21 cellular contexts compared by ENCODE assay signal in genomic region chr4:149701733-149702132, GRCh38.
DNase-seq lines count a peak whose midpoint lies in the region; ATAC-seq and FAIRE-seq lines count a peak whose summit lies in the region.
"Had no signal": no experiment of that assay in that cellular context is flagged by ENCODE, and none has a peak within 500 bp of the region (broad histone marks: within the 10 kb centered on the region; RNA-seq: fewer than 3 reads in every experiment).

No MANE protein-coding gene starts in this region.

- no peak overlapping the region for H3K27ac ChIP-seq in small intestine (ENCODE audit: low read depth in 1 of 2, low read length in 1 of 2)
- H3K27ac ChIP-seq: 22Rv1; A549; BLaER1 treated with 17β-estradiol and CSF1 and Interleukin-3, amounts not matched to agents 10 nM and 100 nM; C4-2B had no signal

- ATAC-seq in left colon (peak; percentile 81), GM21737 (IDR thresholded peaks at IDR 0.05; ENCODE audit: unreplicated experiment) (no peak), HG03095 (IDR thresholded peaks at IDR 0.05; ENCODE audit: unreplicated experiment) (no peak)
- ATAC-seq: A549; CD8-positive, alpha-beta T cell had no signal

- H3K27me3 ChIP-seq in small intestine (ENCODE audit: control insufficient read depth in 2 of 2, insufficient read depth in 2 of 2, low read length in 2 of 2), result no peaks in the 10 kb centered on the region
- H3K27me3 ChIP-seq: BLaER1 treated with 17β-estradiol and CSF1 and Interleukin-3, amounts not matched to agents 10 nM and 100 nM had no signal

- no peaks in the 10 kb centered on the region for H3K4me1 ChIP-seq in small intestine (ENCODE audit: control insufficient read depth in 2 of 2, insufficient read depth in 1 of 2, low read depth in 1 of 2, low read length in 1 of 2)
- H3K4me1 ChIP-seq: A549; BLaER1 treated with 17β-estradiol and CSF1 and Interleukin-3, amounts not matched to agents 10 nM and 100 nM; Caco-2 had no signal

- FAIRE-seq in colon (lab: Jason Lieb, UNC) (peak; percentile 58), small intestine (lab: Jason Lieb, UNC) (no peak)
- FAIRE-seq: A549, D721Med, GM12878, GM12892, GM18507 had no signal

- H3K9me3 ChIP-seq in small intestine (ENCODE audit: control insufficient read depth, low read depth), result no peaks in the 10 kb centered on the region
- H3K9me3 ChIP-seq: A549, Caco-2 had no signal

- intact Hi-C loops in left colon (cut with DNase I, micrococcal nuclease), result no loop called here

- no peaks in the 10 kb centered on the region for H3K36me3 ChIP-seq in small intestine (ENCODE audit: control insufficient read depth in 2 of 2, insufficient read depth in 2 of 2, low read length in 2 of 2)
- H3K36me3 ChIP-seq: BLaER1 treated with 17β-estradiol and CSF1 and Interleukin-3, amounts not matched to agents 10 nM and 100 nM had no signal

- no peak overlapping the region for H3K4me3 ChIP-seq in small intestine (ENCODE audit: low read depth in 1 of 2, low read length in 2 of 2)
- H3K4me3 ChIP-seq: A549; BLaER1 treated with 17β-estradiol and CSF1 and Interleukin-3, amounts not matched to agents 10 nM and 100 nM; GM12878 had no signal

- DNase-seq in left colon (no peak), small intestine (peak; percentile 11)
- DNase-seq: AML-193; Caco-2; Calu3; CD4-positive, alpha-beta T cell; CD8-positive, alpha-beta T cell; DND-41; EL; GDM1 had no signal
